1 cellular context compared by ENCODE assay signal in the genomic region with DNA sequence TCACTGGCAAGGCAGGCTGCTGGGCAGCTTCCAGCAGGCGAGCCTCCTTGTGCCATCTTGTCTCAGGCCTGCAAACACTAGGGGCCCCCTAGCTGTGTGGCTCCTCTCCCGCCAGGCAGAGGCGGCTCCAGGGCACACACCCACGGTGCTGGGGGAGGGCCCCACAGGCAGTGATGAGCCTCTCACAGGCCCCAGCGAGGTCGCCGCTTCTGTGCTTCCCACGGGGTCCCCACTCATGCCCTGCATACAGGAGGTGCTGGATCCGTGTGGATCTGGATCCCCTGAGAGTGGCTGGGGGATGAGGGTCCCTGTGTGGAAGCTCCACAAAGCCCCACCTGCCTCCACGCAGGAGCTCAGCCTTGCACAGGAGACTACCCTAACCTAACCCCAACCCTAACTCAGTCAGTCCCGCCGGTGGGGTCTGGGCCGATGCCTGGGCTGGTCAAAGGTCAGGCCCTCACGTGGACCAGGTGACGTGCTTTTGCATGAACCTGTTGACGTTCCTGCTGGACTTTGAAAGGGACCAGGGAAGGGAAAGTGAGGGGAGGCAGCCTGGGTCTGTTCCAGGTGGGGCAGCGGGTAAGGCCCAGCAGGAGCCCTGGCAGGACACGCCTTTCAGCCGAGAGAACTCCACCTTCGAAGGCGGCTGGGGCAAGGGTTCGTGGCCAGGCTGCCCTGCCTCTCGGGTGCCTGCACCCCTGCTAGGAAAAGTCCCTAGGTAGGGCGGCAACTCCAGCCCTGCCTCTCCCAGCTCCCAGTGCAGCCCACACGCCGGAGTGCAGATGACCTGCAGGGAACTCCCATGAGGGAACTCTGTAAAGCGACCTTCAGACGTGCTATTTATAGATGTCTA.
TF ChIP-seq lines count a peak whose summit lies in the region.

No MANE protein-coding gene starts in this region.

TF ChIP-seq in HEK293, 187 proteins besides CTCF, POLR2A, EP300 and RAD21 (continued from another document and continues in another):
- no peak for TF ChIP-seq ZNF747 (tag by site-specific recombination; IDR thresholded peaks at IDR 0.05)
- TF ChIP-seq SCRT1 (tag by site-specific recombination; IDR thresholded peaks at IDR 0.05; ENCODE audit: borderline replicate concordance): no peak
- TF ChIP-seq, protein P1, sequence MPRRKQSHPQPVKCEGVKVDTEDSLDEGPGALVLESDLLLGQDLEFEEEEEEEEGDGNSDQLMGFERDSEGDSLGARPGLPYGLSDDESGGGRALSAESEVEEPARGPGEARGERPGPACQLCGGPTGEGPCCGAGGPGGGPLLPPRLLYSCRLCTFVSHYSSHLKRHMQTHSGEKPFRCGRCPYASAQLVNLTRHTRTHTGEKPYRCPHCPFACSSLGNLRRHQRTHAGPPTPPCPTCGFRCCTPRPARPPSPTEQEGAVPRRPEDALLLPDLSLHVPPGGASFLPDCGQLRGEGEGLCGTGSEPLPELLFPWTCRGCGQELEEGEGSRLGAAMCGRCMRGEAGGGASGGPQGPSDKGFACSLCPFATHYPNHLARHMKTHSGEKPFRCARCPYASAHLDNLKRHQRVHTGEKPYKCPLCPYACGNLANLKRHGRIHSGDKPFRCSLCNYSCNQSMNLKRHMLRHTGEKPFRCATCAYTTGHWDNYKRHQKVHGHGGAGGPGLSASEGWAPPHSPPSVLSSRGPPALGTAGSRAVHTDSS (tag by site-specific recombination; IDR thresholded peaks at IDR 0.05): no peak
- no peak for TF ChIP-seq ZNF140 (tag by site-specific recombination; IDR thresholded peaks at IDR 0.05)
- no peak for TF ChIP-seq ZNF621 (tag by site-specific recombination; IDR thresholded peaks at IDR 0.05)
- TF ChIP-seq ZNF623 (tag by site-specific recombination; IDR thresholded peaks at IDR 0.05): no peak
- no peak for TF ChIP-seq ZNF639 (tag by site-specific recombination; IDR thresholded peaks at IDR 0.05)
- TF ChIP-seq ZNF37A (tag by site-specific recombination; IDR thresholded peaks at IDR 0.05): no peak
- TF ChIP-seq SP2 (tag by site-specific recombination; IDR thresholded peaks at IDR 0.05): no peak; the same call in 1 of the 2 replicates
- no peak for TF ChIP-seq HOXC10 (CRISPR knock-in tag; IDR thresholded peaks at IDR 0.05)
- TF ChIP-seq YY1 (tag by site-specific recombination; IDR thresholded peaks at IDR 0.05): no peak
- TF ChIP-seq ZBTB44 (tag by site-specific recombination; IDR thresholded peaks at IDR 0.05): no peak
- no peak for TF ChIP-seq ZNF423 (tag by site-specific recombination; IDR thresholded peaks at IDR 0.05)
- TF ChIP-seq KLF1 (tag by site-specific recombination; IDR thresholded peaks at IDR 0.05): peak; percentile 63
- no peak for TF ChIP-seq ZNF10 (tag by site-specific recombination; IDR thresholded peaks at IDR 0.05)
- no peak for TF ChIP-seq ZNF707 (tag by site-specific recombination; IDR thresholded peaks at IDR 0.05)
- TF ChIP-seq GLIS2 (tag by site-specific recombination; IDR thresholded peaks at IDR 0.05): peak; percentile 38
- no peak for TF ChIP-seq ZNF785 (tag by site-specific recombination; IDR thresholded peaks at IDR 0.05)
- no peak for TF ChIP-seq REST (tag by site-specific recombination; IDR thresholded peaks at IDR 0.05)
- TF ChIP-seq ZNF132 (tag by site-specific recombination; IDR thresholded peaks at IDR 0.05; ENCODE audit: borderline replicate concordance): no peak
- no peak for TF ChIP-seq ZNF404 (tag by site-specific recombination; IDR thresholded peaks at IDR 0.05)
- no peak for TF ChIP-seq ZBTB21 (tag by site-specific recombination; IDR thresholded peaks at IDR 0.05)
- TF ChIP-seq ZSCAN16 (tag by site-specific recombination; IDR thresholded peaks at IDR 0.05): no peak
- TF ChIP-seq ZNF202 (tag by site-specific recombination; IDR thresholded peaks at IDR 0.05; ENCODE audit: borderline replicate concordance): no peak
- TF ChIP-seq, protein P2, sequence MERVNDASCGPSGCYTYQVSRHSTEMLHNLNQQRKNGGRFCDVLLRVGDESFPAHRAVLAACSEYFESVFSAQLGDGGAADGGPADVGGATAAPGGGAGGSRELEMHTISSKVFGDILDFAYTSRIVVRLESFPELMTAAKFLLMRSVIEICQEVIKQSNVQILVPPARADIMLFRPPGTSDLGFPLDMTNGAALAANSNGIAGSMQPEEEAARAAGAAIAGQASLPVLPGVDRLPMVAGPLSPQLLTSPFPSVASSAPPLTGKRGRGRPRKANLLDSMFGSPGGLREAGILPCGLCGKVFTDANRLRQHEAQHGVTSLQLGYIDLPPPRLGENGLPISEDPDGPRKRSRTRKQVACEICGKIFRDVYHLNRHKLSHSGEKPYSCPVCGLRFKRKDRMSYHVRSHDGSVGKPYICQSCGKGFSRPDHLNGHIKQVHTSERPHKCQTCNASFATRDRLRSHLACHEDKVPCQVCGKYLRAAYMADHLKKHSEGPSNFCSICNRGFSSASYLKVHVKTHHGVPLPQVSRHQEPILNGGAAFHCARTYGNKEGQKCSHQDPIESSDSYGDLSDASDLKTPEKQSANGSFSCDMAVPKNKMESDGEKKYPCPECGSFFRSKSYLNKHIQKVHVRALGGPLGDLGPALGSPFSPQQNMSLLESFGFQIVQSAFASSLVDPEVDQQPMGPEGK (tag by site-specific recombination; IDR thresholded peaks at IDR 0.05): no peak
- TF ChIP-seq ZNF664 (tag by site-specific recombination; IDR thresholded peaks at IDR 0.05): no peak
- no peak for TF ChIP-seq ZNF157 (tag by site-specific recombination; IDR thresholded peaks at IDR 0.05)
- TF ChIP-seq ZNF791 (tag by site-specific recombination; IDR thresholded peaks at IDR 0.05): no peak
- no peak for TF ChIP-seq OSR2 (tag by site-specific recombination; IDR thresholded peaks at IDR 0.05)
- no peak for TF ChIP-seq ZNF610 (tag by site-specific recombination; IDR thresholded peaks at IDR 0.05; ENCODE audit: borderline replicate concordance)
- TF ChIP-seq ZNF514 (tag by site-specific recombination; IDR thresholded peaks at IDR 0.05): no peak
- TF ChIP-seq ZBTB20 (tag by site-specific recombination; IDR thresholded peaks at IDR 0.05): peak; percentile 14; the same call in 1 of the 2 replicates
- TF ChIP-seq BCL11B (tag by site-specific recombination; IDR thresholded peaks at IDR 0.05; ENCODE audit: low read depth): peak; percentile 44; the same call in 1 of the 2 replicates
- no peak for TF ChIP-seq ZNF394 (tag by site-specific recombination; IDR thresholded peaks at IDR 0.05; ENCODE audit: borderline replicate concordance)
- TF ChIP-seq ZBTB6 (tag by site-specific recombination; IDR thresholded peaks at IDR 0.05): no peak
- no peak for TF ChIP-seq ZNF501 (tag by site-specific recombination; IDR thresholded peaks at IDR 0.05)
- TF ChIP-seq, protein P3, sequence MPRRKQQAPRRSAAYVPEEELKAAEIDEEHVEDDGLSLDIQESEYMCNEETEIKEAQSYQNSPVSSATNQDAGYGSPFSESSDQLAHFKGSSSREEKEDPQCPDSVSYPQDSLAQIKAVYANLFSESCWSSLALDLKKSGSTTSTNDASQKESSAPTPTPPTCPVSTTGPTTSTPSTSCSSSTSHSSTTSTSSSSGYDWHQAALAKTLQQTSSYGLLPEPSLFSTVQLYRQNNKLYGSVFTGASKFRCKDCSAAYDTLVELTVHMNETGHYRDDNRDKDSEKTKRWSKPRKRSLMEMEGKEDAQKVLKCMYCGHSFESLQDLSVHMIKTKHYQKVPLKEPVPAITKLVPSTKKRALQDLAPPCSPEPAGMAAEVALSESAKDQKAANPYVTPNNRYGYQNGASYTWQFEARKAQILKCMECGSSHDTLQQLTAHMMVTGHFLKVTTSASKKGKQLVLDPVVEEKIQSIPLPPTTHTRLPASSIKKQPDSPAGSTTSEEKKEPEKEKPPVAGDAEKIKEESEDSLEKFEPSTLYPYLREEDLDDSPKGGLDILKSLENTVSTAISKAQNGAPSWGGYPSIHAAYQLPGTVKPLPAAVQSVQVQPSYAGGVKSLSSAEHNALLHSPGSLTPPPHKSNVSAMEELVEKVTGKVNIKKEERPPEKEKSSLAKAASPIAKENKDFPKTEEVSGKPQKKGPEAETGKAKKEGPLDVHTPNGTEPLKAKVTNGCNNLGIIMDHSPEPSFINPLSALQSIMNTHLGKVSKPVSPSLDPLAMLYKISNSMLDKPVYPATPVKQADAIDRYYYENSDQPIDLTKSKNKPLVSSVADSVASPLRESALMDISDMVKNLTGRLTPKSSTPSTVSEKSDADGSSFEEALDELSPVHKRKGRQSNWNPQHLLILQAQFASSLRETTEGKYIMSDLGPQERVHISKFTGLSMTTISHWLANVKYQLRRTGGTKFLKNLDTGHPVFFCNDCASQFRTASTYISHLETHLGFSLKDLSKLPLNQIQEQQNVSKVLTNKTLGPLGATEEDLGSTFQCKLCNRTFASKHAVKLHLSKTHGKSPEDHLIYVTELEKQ (tag by site-specific recombination; IDR thresholded peaks at IDR 0.05; ENCODE audit: borderline replicate concordance): no peak
- TF ChIP-seq ZBTB48 (tag by site-specific recombination; IDR thresholded peaks at IDR 0.05): peak; percentile 35; the same call in 1 of the 2 replicates
- no peak for TF ChIP-seq MZF1 (tag by site-specific recombination; IDR thresholded peaks at IDR 0.05; ENCODE audit: borderline replicate concordance)
- no peak for TF ChIP-seq FEZF1 (tag by site-specific recombination; IDR thresholded peaks at IDR 0.05)
- no peak for TF ChIP-seq ZNF112 (tag by site-specific recombination; IDR thresholded peaks at IDR 0.05)
- TF ChIP-seq ZNF777 (tag by site-specific recombination; IDR thresholded peaks at IDR 0.05; ENCODE audit: borderline replicate concordance): no peak
- no peak for TF ChIP-seq PRDM6 (tag by site-specific recombination; IDR thresholded peaks at IDR 0.05)
- TF ChIP-seq ZNF529 (tag by site-specific recombination; IDR thresholded peaks at IDR 0.05; ENCODE audit: insufficient replicate concordance): no peak
- no peak for TF ChIP-seq ZNF221 (tag by site-specific recombination; IDR thresholded peaks at IDR 0.05; ENCODE audit: borderline replicate concordance)
